16 cellular contexts compared by ENCODE assay signal in the genomic region with DNA sequence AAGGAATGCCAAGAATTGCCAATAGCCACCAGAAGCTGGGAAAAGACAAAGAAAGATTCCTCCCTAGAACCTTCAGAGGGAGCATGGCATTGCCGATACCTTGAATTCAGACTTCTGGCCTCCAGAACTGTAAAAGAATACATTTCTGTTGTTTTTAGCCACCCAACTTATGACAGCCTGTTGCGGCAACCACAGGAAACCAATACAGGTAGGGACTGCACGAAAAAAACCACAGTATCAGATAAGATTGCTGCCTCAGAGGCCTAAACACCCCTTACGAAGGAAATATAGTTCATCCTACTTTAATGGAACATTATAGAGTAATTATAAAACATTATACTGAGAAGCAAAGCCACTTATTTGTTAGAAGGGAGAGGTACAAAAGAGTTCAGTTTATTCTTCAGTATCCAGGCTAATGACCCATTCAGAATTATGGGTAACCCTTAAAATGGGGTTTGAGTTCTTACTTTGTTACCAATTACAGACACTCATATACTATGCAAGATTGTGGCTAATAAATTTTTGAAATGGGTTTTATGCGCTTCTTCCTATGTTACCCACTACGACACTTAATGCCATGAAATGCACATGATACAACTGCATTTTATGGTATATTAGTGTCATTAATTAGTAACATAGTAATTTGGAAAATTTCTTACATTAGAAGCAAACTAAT. TPM values are rescaled to one million over a fixed set of nuclear protein-coding genes. Genes with fewer than 3 reads are reported as not detected.
DNase-seq lines count a peak whose midpoint lies in the region; TF ChIP-seq lines count a peak whose summit lies in the region.
"Had no signal": no experiment of that assay in that cellular context is flagged by ENCODE, and none has a peak within 500 bp of the region (broad histone marks: within the 10 kb centered on the region; RNA-seq: fewer than 3 reads in every experiment).

No MANE protein-coding gene starts in this region.

- CTCF ChIA-PET in activated CD4-positive, alpha-beta memory T cell treated with anti-CD3 and anti-CD28 coated beads for 36 hours (lab: Charles Lee), result no interaction called here

- H3K27me3 Mint-ChIP-seq in activated CD4-positive, alpha-beta memory T cell treated with anti-CD3 and anti-CD28 coated beads for 36 hours, result no peaks in the 10 kb centered on the region
- H3K27me3 Mint-ChIP-seq in stimulated activated naive CD8-positive, alpha-beta T cell treated with anti-CD3 and anti-CD28 coated beads, Interleukin-15, Interleukin-2, amounts not matched to agents 100 ng/mL and 50 ng/mL, for 24 hours, result no peaks in the 10 kb centered on the region

- no peak for TF ChIP-seq POLR2A in prostate gland (IDR thresholded peaks at IDR 0.05)

- H3K4me3 Mint-ChIP-seq in activated CD4-positive, alpha-beta memory T cell treated with anti-CD3 and anti-CD28 coated beads for 36 hours, result peak overlapping the region; percentile 37
- peak overlapping the region; percentile 45 for H3K4me3 Mint-ChIP-seq in stimulated activated naive CD8-positive, alpha-beta T cell treated with anti-CD3 and anti-CD28 coated beads, Interleukin-15, Interleukin-2, amounts not matched to agents 100 ng/mL and 50 ng/mL, for 24 hours
- H3K4me3 Mint-ChIP-seq: neural progenitor cell had no signal

- H3K9me3 Mint-ChIP-seq in activated CD4-positive, alpha-beta memory T cell treated with anti-CD3 and anti-CD28 coated beads for 36 hours, result no peaks in the 10 kb centered on the region
- no peaks in the 10 kb centered on the region for H3K9me3 Mint-ChIP-seq in stimulated activated naive CD8-positive, alpha-beta T cell treated with anti-CD3 and anti-CD28 coated beads, Interleukin-15, Interleukin-2, amounts not matched to agents 100 ng/mL and 50 ng/mL, for 24 hours
- H3K9me3 Mint-ChIP-seq: neural progenitor cell had no signal

- no peak overlapping the region for H3K4me3 ChIP-seq in effector memory CD4-positive, alpha-beta T cell (ENCODE audit: insufficient read depth, low read depth, low read length, poor library complexity, severe bottlenecking)
- no peak overlapping the region for H3K4me3 ChIP-seq in prostate gland
- H3K4me3 ChIP-seq: neural progenitor cell had no signal

- POLR2A ChIA-PET in activated CD4-positive, alpha-beta memory T cell treated with anti-CD3 and anti-CD28 coated beads for 36 hours (lab: Charles Lee), result no interaction called here

- no peaks in the 10 kb centered on the region for H3K27me3 ChIP-seq in effector memory CD4-positive, alpha-beta T cell (replicated peaks; ENCODE audit: control insufficient read depth, insufficient read depth, low read length, poor library complexity, severe bottlenecking)
- H3K27me3 ChIP-seq in prostate gland (replicated peaks; ENCODE audit: insufficient read depth), result no peaks in the 10 kb centered on the region
- H3K27me3 ChIP-seq: neural progenitor cell had no signal

- no peaks in the 10 kb centered on the region for H3K36me3 Mint-ChIP-seq in activated CD4-positive, alpha-beta memory T cell treated with anti-CD3 and anti-CD28 coated beads for 36 hours
- no peaks in the 10 kb centered on the region for H3K36me3 Mint-ChIP-seq in stimulated activated naive CD8-positive, alpha-beta T cell treated with anti-CD3 and anti-CD28 coated beads, Interleukin-15, Interleukin-2, amounts not matched to agents 100 ng/mL and 50 ng/mL, for 24 hours (ENCODE audit: low read depth)
- H3K36me3 Mint-ChIP-seq: neural progenitor cell had no signal

- intact Hi-C loops in activated CD4-positive, alpha-beta memory T cell treated with anti-CD3 and anti-CD28 coated beads for 36 hours (cut with micrococcal nuclease), result loop anchor here (5.0 kb wide), 1 partner anchor 38 kb away; a partner anchor contains a TSS
- intact Hi-C loops in prostate gland (cut with DNase I), result no loop called here

- 76% methylated on average over 6 of the region's 6 CpGs for WGBS in prostate gland

- no peaks in the 10 kb centered on the region for H3K9me3 ChIP-seq in effector memory CD4-positive, alpha-beta T cell (ENCODE audit: control insufficient read depth, low read length)
- no peaks in the 10 kb centered on the region for H3K9me3 ChIP-seq in prostate gland

- no peak for TF ChIP-seq CTCF in GM20000 (IDR thresholded peaks at IDR 0.05; ENCODE audit: extremely low read depth, missing control alignments)
- TF ChIP-seq CTCF in prostate gland (IDR thresholded peaks at IDR 0.05), result no peak

- peak; percentile 31 for DNase-seq in activated gamma-delta T cell treated with Interleukin-2 at 50 U/mL for 16 hours
- DNase-seq in activated gamma-delta T cell (lab: John Stamatoyannopoulos, UW), result no peak
- peak; percentile 54 for DNase-seq in activated CD4-positive, alpha-beta memory T cell treated with anti-CD3 and anti-CD28 coated beads for 36 hours
- DNase-seq in effector memory CD4-positive, alpha-beta T cell, result peak; percentile 15 to 33 (median 30)
- DNase-seq in hypothalamus (lab: John Stamatoyannopoulos, UW), result no peak
- no peak for DNase-seq in GM20000 (ENCODE audit: low spot score)
- no peak for DNase-seq in prostate gland (ENCODE audit: low spot score)
- DNase-seq: ACHN, amniotic stem cell, EL, NCI-H1436, NCI-H82, substantia nigra, T1000 had no signal

- H3K4me1 Mint-ChIP-seq in activated CD4-positive, alpha-beta memory T cell treated with anti-CD3 and anti-CD28 coated beads for 36 hours (ENCODE audit: low read depth), result peaks cover 41% of the 10 kb centered on the region
- peaks cover 46% of the 10 kb centered on the region for H3K4me1 Mint-ChIP-seq in stimulated activated naive CD8-positive, alpha-beta T cell treated with anti-CD3 and anti-CD28 coated beads, Interleukin-15, Interleukin-2, amounts not matched to agents 100 ng/mL and 50 ng/mL, for 24 hours (ENCODE audit: low read depth)
- H3K4me1 Mint-ChIP-seq: neural progenitor cell had no signal

- no peaks in the 10 kb centered on the region for H3K36me3 ChIP-seq in effector memory CD4-positive, alpha-beta T cell (ENCODE audit: control insufficient read depth, insufficient read depth, low read length)
- H3K36me3 ChIP-seq in prostate gland, result no peaks in the 10 kb centered on the region
- H3K36me3 ChIP-seq: neural progenitor cell had no signal

- H3K27ac ChIP-seq in effector memory CD4-positive, alpha-beta T cell (ENCODE audit: insufficient read depth, low read length, poor library complexity, severe bottlenecking), result peak overlapping the region; percentile 59
- no peak overlapping the region for H3K27ac ChIP-seq in prostate gland
- H3K27ac ChIP-seq: neural progenitor cell had no signal

- H3K27ac Mint-ChIP-seq in activated CD4-positive, alpha-beta memory T cell treated with anti-CD3 and anti-CD28 coated beads for 36 hours, result peak overlapping the region; percentile 64
- H3K27ac Mint-ChIP-seq in stimulated activated naive CD8-positive, alpha-beta T cell treated with anti-CD3 and anti-CD28 coated beads, Interleukin-15, Interleukin-2, amounts not matched to agents 100 ng/mL and 50 ng/mL, for 24 hours, result peak overlapping the region; percentile 72
- H3K27ac Mint-ChIP-seq: neural progenitor cell had no signal

- H3K4me1 ChIP-seq in effector memory CD4-positive, alpha-beta T cell (ENCODE audit: control insufficient read depth, insufficient read depth, low read length, poor library complexity, severe bottlenecking), result peaks cover 29% of the 10 kb centered on the region
- H3K4me1 ChIP-seq in prostate gland (replicated peaks), result no peaks in the 10 kb centered on the region
- H3K4me1 ChIP-seq: neural progenitor cell had no signal

RNA-seq across cellular contexts. Expression of a gene that starts 37.4 kb away (rescaled TPM):
- total RNA-seq in activated CD4-positive, alpha-beta memory T cell treated with anti-CD3 and anti-CD28 coated beads for 36 hours, result under 1 TPM; 0.24 to 0.31 TPM
- total RNA-seq in prostate gland, result 10 to 100 TPM in 1 of 2 donors, 1 to 10 TPM in 1; 5.0 to 14.8 TPM

RNA-seq across cellular contexts. Expression of a gene that starts 39.7 kb away (rescaled TPM):
- total RNA-seq in activated CD4-positive, alpha-beta memory T cell treated with anti-CD3 and anti-CD28 coated beads for 36 hours, result 1 to 10 TPM; 1.5 to 2.0 TPM
- total RNA-seq in prostate gland, result 1 to 10 TPM; 4.2 to 8.4 TPM

RNA-seq across cellular contexts. Expression of a gene that starts 40.4 kb away (rescaled TPM):
- 1 to 10 TPM; 4.5 to 5.1 TPM for total RNA-seq in activated CD4-positive, alpha-beta memory T cell treated with anti-CD3 and anti-CD28 coated beads for 36 hours
- 10 to 100 TPM; 11.2 TPM for total RNA-seq in prostate gland

Comparison
In these comparisons a context has a peak if more than half of its experiments do, and no peak if none do; other contexts are left out.
1. DNase-seq: peak in activated gamma-delta T cell treated with Interleukin-2 at 50 U/mL for 16 hours (single experiment), activated CD4-positive, alpha-beta memory T cell treated with anti-CD3 and anti-CD28 coated beads for 36 hours (single experiment) and effector memory CD4-positive, alpha-beta T cell (3 of 3); none in activated gamma-delta T cell (single experiment), hypothalamus (0 of 51), GM20000 (single experiment) and prostate gland (single experiment).
2. RNA of a gene that starts 37.4 kb away (total RNA-seq): 5.0 to 14.8 TPM in prostate gland; 0.24 to 0.31 TPM in activated CD4-positive, alpha-beta memory T cell treated with anti-CD3 and anti-CD28 coated beads for 36 hours; every median in the first group is over 4 times any median in the second.